5 cellular contexts compared by ENCODE assay signal in the genomic region with DNA sequence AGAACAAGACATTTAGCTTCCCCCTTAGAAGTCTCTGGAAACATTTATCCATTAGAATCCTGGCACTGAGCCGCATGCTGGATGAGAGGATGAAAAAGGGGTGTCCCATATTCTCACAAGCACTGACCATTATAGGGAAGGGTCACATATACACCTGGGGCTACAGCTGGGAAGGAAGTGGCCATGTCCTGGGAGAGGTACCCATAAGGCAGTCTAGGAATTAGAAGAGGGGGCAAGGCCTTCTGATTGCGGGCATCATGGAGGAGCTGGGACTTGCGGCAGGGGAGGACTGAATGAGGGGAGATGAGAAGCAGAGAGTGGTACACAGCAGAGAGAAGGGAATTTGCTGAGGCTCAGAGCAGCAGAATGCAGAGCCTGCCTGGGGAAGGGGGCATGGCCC. TPM values are rescaled to one million over a fixed set of nuclear protein-coding genes. Genes with fewer than 3 reads are reported as not detected.
"Had no signal": no experiment of that assay in that cellular context is flagged by ENCODE, and none has a peak within 500 bp of the region (broad histone marks: within the 10 kb centered on the region; RNA-seq: fewer than 3 reads in every experiment).

No MANE protein-coding gene starts in this region.

RNA-seq across cellular contexts. Expression of gene CES1, which starts 3.7 kb away (rescaled TPM):
- total RNA-seq: PC-3, SJSA1 had no signal
- polyA plus RNA-seq: SK-N-SH had no signal

RNA-seq across cellular contexts. Expression of gene CES5A, which starts 45.9 kb away (rescaled TPM):
- total RNA-seq: M059J, PC-3, Peyer's patch, SJSA1 had no signal
- polyA plus RNA-seq: SK-N-SH had no signal
